In the genomic region with DNA sequence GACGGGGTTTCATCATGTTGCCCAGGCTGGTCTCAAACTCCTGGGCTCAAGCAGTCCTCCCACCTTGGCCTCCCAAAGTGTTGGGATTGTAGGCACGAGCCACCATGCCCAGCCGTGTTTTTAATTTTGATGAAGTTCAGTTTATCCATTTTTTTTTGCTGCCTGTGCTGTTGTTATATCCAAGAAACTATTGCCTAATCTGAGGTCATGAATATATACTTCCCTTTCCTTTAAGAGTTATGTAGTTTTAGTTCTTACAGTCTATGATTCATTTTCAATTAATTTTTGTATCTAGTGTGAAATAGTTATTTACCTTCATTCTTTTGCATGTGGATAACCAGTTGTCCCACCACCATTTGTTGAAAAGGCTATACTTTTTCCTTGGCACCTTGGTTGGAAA, we compare ENCODE assay signal across 13 cellular contexts.
"Had no signal": no experiment of that assay in that cellular context is flagged by ENCODE, and none has a peak within 500 bp of the region (broad histone marks: within the 10 kb centered on the region; RNA-seq: fewer than 3 reads in every experiment).

No MANE protein-coding gene starts in this region.

- H3K4me3 ChIP-seq: neural progenitor cell, sigmoid colon, spleen, stomach, thoracic aorta had no signal

- H3K27me3 Mint-ChIP-seq: activated naive CD8-positive, alpha-beta T cell treated with anti-CD3 and anti-CD28 coated beads, Interleukin-2, amount 10 ng/mL, durations not matched to agents 7 days and 5 days had no signal

- H3K27me3 ChIP-seq: brain microvascular endothelial cell, neural progenitor cell, sigmoid colon, spleen, stomach had no signal

- H3K36me3 ChIP-seq: brain microvascular endothelial cell, thoracic aorta had no signal

- H3K4me3 Mint-ChIP-seq: activated naive CD8-positive, alpha-beta T cell treated with anti-CD3 and anti-CD28 coated beads, Interleukin-2, amount 10 ng/mL, durations not matched to agents 7 days and 5 days; neural progenitor cell had no signal

- DNase-seq: activated CD4-positive, alpha-beta T cell treated with anti-CD3 and anti-CD28 coated beads, Interleukin-2, amount 50 U/mL, for 1 hour; activated effector memory CD4-positive, alpha-beta T cell treated with anti-CD3 and anti-CD28 coated beads, Interleukin-2, amount 50 U/mL, for 16 hours; activated naive CD8-positive, alpha-beta T cell treated with anti-CD3 and anti-CD28 coated beads, Interleukin-2, amount 10 ng/mL, durations not matched to agents 7 days and 5 days; brain microvascular endothelial cell; effector memory CD4-positive, alpha-beta T cell; head of caudate nucleus; sigmoid colon; spleen; stomach had no signal

- H3K27ac Mint-ChIP-seq: activated naive CD8-positive, alpha-beta T cell treated with anti-CD3 and anti-CD28 coated beads, Interleukin-2, amount 10 ng/mL, durations not matched to agents 7 days and 5 days; neural progenitor cell had no signal

- H3K9me3 ChIP-seq: thoracic aorta had no signal

- H3K27ac ChIP-seq: brain microvascular endothelial cell, epithelial cell of prostate, neural progenitor cell, parathyroid adenoma, sigmoid colon, stomach, thoracic aorta had no signal
